In the genomic region with DNA sequence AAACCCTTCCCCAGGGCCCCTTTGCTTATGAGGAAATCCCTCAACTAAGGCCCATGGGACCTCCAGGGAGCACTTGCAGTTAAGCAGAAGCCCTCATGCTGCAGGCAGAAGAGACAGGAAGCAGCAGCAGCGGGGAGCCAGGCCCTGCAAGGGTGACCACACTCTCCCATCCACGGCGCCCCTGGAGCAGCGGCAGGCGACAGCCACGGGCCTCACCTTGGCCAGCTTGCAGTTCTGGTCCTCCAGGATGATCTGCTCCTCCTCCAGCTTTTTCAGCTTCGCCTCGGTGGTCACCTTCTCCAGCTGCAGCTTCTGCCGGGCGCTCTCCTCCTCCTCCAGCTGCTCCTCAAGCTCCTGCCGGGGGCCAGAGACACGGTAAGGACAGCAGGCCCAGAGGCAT, we compare ENCODE assay signal across 1 cellular context.
TF ChIP-seq lines count a peak whose summit lies in the region.

No MANE protein-coding gene starts in this region.

TF ChIP-seq in GM12878, 131 proteins besides CTCF, POLR2A, EP300 and RAD21:
- TF ChIP-seq, protein P1, sequence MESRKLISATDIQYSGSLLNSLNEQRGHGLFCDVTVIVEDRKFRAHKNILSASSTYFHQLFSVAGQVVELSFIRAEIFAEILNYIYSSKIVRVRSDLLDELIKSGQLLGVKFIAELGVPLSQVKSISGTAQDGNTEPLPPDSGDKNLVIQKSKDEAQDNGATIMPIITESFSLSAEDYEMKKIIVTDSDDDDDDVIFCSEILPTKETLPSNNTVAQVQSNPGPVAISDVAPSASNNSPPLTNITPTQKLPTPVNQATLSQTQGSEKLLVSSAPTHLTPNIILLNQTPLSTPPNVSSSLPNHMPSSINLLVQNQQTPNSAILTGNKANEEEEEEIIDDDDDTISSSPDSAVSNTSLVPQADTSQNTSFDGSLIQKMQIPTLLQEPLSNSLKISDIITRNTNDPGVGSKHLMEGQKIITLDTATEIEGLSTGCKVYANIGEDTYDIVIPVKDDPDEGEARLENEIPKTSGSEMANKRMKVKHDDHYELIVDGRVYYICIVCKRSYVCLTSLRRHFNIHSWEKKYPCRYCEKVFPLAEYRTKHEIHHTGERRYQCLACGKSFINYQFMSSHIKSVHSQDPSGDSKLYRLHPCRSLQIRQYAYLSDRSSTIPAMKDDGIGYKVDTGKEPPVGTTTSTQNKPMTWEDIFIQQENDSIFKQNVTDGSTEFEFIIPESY (IDR thresholded peaks at IDR 0.05) = no peak
- TF ChIP-seq ZZZ3 (IDR thresholded peaks at IDR 0.05; ENCODE audit: control insufficient read depth, insufficient read length, low read depth) (no peak), SMARCA5 (IDR thresholded peaks at IDR 0.05) (no peak), CREB1 (IDR thresholded peaks at IDR 0.05; ENCODE audit: low read depth) (no peak), ZNF217 (IDR thresholded peaks at IDR 0.05) (no peak)
- TF ChIP-seq, protein P2, sequence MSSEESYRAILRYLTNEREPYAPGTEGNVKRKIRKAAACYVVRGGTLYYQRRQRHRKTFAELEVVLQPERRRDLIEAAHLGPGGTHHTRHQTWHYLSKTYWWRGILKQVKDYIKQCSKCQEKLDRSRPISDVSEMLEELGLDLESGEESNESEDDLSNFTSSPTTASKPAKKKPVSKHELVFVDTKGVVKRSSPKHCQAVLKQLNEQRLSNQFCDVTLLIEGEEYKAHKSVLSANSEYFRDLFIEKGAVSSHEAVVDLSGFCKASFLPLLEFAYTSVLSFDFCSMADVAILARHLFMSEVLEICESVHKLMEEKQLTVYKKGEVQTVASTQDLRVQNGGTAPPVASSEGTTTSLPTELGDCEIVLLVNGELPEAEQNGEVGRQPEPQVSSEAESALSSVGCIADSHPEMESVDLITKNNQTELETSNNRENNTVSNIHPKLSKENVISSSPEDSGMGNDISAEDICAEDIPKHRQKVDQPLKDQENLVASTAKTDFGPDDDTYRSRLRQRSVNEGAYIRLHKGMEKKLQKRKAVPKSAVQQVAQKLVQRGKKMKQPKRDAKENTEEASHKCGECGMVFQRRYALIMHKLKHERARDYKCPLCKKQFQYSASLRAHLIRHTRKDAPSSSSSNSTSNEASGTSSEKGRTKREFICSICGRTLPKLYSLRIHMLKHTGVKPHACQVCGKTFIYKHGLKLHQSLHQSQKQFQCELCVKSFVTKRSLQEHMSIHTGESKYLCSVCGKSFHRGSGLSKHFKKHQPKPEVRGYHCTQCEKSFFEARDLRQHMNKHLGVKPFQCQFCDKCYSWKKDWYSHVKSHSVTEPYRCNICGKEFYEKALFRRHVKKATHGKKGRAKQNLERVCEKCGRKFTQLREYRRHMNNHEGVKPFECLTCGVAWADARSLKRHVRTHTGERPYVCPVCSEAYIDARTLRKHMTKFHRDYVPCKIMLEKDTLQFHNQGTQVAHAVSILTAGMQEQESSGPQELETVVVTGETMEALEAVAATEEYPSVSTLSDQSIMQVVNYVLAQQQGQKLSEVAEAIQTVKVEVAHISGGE (CRISPR knock-in tag; IDR thresholded peaks at IDR 0.05) = no peak
- TF ChIP-seq, protein P3, sequence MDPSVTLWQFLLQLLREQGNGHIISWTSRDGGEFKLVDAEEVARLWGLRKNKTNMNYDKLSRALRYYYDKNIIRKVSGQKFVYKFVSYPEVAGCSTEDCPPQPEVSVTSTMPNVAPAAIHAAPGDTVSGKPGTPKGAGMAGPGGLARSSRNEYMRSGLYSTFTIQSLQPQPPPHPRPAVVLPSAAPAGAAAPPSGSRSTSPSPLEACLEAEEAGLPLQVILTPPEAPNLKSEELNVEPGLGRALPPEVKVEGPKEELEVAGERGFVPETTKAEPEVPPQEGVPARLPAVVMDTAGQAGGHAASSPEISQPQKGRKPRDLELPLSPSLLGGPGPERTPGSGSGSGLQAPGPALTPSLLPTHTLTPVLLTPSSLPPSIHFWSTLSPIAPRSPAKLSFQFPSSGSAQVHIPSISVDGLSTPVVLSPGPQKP (IDR thresholded peaks at IDR 0.05; ENCODE audit: low read depth, low read length) = no peak
- TF ChIP-seq, protein P4, sequence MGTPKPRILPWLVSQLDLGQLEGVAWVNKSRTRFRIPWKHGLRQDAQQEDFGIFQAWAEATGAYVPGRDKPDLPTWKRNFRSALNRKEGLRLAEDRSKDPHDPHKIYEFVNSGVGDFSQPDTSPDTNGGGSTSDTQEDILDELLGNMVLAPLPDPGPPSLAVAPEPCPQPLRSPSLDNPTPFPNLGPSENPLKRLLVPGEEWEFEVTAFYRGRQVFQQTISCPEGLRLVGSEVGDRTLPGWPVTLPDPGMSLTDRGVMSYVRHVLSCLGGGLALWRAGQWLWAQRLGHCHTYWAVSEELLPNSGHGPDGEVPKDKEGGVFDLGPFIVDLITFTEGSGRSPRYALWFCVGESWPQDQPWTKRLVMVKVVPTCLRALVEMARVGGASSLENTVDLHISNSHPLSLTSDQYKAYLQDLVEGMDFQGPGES (IDR thresholded peaks at IDR 0.05) = no peak
- TF ChIP-seq, protein P5, sequence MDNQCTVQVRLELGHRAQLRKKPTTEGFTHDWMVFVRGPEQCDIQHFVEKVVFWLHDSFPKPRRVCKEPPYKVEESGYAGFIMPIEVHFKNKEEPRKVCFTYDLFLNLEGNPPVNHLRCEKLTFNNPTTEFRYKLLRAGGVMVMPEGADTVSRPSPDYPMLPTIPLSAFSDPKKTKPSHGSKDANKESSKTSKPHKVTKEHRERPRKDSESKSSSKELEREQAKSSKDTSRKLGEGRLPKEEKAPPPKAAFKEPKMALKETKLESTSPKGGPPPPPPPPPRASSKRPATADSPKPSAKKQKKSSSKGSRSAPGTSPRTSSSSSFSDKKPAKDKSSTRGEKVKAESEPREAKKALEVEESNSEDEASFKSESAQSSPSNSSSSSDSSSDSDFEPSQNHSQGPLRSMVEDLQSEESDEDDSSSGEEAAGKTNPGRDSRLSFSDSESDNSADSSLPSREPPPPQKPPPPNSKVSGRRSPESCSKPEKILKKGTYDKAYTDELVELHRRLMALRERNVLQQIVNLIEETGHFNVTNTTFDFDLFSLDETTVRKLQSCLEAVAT (IDR thresholded peaks at IDR 0.05) = no peak
- TF ChIP-seq, protein P6, sequence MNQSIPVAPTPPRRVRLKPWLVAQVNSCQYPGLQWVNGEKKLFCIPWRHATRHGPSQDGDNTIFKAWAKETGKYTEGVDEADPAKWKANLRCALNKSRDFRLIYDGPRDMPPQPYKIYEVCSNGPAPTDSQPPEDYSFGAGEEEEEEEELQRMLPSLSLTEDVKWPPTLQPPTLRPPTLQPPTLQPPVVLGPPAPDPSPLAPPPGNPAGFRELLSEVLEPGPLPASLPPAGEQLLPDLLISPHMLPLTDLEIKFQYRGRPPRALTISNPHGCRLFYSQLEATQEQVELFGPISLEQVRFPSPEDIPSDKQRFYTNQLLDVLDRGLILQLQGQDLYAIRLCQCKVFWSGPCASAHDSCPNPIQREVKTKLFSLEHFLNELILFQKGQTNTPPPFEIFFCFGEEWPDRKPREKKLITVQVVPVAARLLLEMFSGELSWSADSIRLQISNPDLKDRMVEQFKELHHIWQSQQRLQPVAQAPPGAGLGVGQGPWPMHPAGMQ (IDR thresholded peaks at IDR 0.05; ENCODE audit: borderline replicate concordance) = no peak
